ENCODE assay signal across 8 cellular contexts in the genomic region with DNA sequence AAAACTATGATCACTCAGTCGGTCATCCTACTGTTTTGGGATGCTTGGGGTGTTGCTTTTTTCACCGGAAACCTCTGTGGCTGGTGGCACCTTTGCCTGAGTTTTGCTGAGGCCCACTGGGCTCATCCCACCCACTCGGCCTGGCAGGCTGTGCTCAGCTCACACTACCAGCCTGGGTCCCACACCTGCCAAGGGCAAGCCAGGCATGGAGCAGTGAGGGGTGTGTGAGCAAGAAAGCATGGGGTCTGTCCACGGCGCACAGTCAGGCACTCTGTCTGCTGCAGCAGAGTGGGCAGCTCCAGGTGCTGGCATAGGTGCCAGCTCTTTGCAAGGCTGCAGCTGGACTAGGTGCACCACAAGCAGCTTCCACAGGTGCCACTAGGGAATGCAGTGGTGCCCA.
"Had no signal": no experiment of that assay in that cellular context is flagged by ENCODE, and none has a peak within 500 bp of the region (broad histone marks: within the 10 kb centered on the region; RNA-seq: fewer than 3 reads in every experiment).

No MANE protein-coding gene starts in this region.

- H3K27ac ChIP-seq: GM23248 had no signal

- H3K36me3 ChIP-seq: HAP-1 had no signal

- H3K4me2 ChIP-seq: GM23338 had no signal

- H3K9ac ChIP-seq: GM23248 had no signal

- DNase-seq: GM23248, GOT3, HCEC 1CT, HFFc6 had no signal

- H2AFZ ChIP-seq: GM23248, GM23338 had no signal

- FAIRE-seq: H1, H54 had no signal

- H3K4me3 ChIP-seq: GM23248, GM23338, HAP-1 had no signal

- H3K9me3 ChIP-seq: HAP-1 had no signal
